19 cellular contexts compared by ENCODE assay signal in the genomic region with DNA sequence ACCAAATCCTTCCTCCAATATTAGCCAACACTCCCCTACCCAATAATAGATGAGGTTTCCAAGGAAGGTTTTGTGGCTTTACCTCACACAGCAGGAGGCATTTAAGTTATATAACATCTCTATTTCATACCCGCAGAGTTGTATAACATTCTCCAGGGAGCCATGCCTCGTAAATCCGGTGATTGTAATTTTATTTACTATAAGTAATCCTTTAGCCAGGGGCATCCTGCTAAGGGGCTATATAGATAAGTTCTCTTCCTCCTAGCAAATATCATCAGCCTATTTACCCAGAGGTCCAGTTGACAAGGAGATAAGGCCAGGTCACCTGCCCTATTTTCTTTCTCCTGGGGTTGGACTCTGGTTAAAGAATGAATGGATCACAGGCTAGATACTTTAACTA.
"Had no signal": no experiment of that assay in that cellular context is flagged by ENCODE, and none has a peak within 500 bp of the region (broad histone marks: within the 10 kb centered on the region; RNA-seq: fewer than 3 reads in every experiment).

No MANE protein-coding gene starts in this region.

- H3K4me1 ChIP-seq: esophagus squamous epithelium, gastroesophageal sphincter, psoas muscle, right lobe of liver, suprapubic skin, thyroid gland had no signal

- DNase-seq: esophagus squamous epithelium; foreskin fibroblast; hippocampal formation; mammary epithelial cell; naive thymus-derived CD8-positive, alpha-beta T cell; psoas muscle; retina; right lobe of liver; stimulated activated CD4-positive, alpha-beta T cell treated with anti-CD3 and anti-CD28 coated beads, Interleukin-4, amount 100 ng/mL, for 1 hour; stimulated activated CD8-positive, alpha-beta memory T cell treated with anti-CD3 and anti-CD28 coated beads, Interleukin-4, amount 100 ng/mL, for 48 hours; stimulated activated naive CD8-positive, alpha-beta T cell treated with anti-CD3 and anti-CD28 coated beads, Interleukin-15, Interleukin-2, amounts not matched to agents 100 U/mL and 50 U/mL, for 24 hours; thyroid gland had no signal

- H3K4me3 ChIP-seq: esophagus squamous epithelium, gastroesophageal sphincter, psoas muscle, right lobe of liver, suprapubic skin, thyroid gland had no signal

- H3K9me3 ChIP-seq: esophagus squamous epithelium, gastroesophageal sphincter, neutrophil, psoas muscle, right lobe of liver, suprapubic skin, thyroid gland had no signal

- H3K36me3 Mint-ChIP-seq: naive thymus-derived CD8-positive, alpha-beta T cell; stimulated activated effector memory CD8-positive, alpha-beta T cell treated with anti-CD3 and anti-CD28 coated beads, Interleukin-12 subunit alpha, Interleukin-12 subunit beta, amount 100 ng/mL, for 72 hours; type B pancreatic cell had no signal

- H3K9me3 Mint-ChIP-seq: type B pancreatic cell had no signal

- H3K27ac Mint-ChIP-seq: dendritic cell treated with granulocyte-macrophage colony-stimulating factor and Interleukin-4, amounts not matched to agents 40 ng/mL and 50 ng/mL, for 4 days; naive thymus-derived CD8-positive, alpha-beta T cell; stimulated activated effector memory CD8-positive, alpha-beta T cell treated with anti-CD3 and anti-CD28 coated beads, Interleukin-12 subunit alpha, Interleukin-12 subunit beta, amount 100 ng/mL, for 72 hours; type B pancreatic cell had no signal

- H3K27me3 ChIP-seq: esophagus squamous epithelium, gastroesophageal sphincter, neutrophil, right lobe of liver, suprapubic skin, thyroid gland had no signal

- ATAC-seq: gastroesophageal sphincter; left lobe of liver; naive thymus-derived CD8-positive, alpha-beta T cell; psoas muscle; right lobe of liver; stimulated activated effector memory CD8-positive, alpha-beta T cell treated with anti-CD3 and anti-CD28 coated beads, Interleukin-12 subunit alpha, Interleukin-12 subunit beta, amount 100 ng/mL, for 72 hours; stimulated activated naive CD8-positive, alpha-beta T cell treated with anti-CD3 and anti-CD28 coated beads, Interleukin-15, Interleukin-2, amounts not matched to agents 100 U/mL and 50 U/mL, for 24 hours had no signal

- H3K4me3 Mint-ChIP-seq: dendritic cell treated with granulocyte-macrophage colony-stimulating factor and Interleukin-4, amounts not matched to agents 40 ng/mL and 50 ng/mL, for 4 days; naive thymus-derived CD8-positive, alpha-beta T cell; stimulated activated effector memory CD8-positive, alpha-beta T cell treated with anti-CD3 and anti-CD28 coated beads, Interleukin-12 subunit alpha, Interleukin-12 subunit beta, amount 100 ng/mL, for 72 hours; type B pancreatic cell had no signal

- H3K36me3 ChIP-seq: esophagus squamous epithelium, gastroesophageal sphincter, neutrophil, right lobe of liver, suprapubic skin, thyroid gland had no signal

- H3K4me1 Mint-ChIP-seq: naive thymus-derived CD8-positive, alpha-beta T cell; stimulated activated effector memory CD8-positive, alpha-beta T cell treated with anti-CD3 and anti-CD28 coated beads, Interleukin-12 subunit alpha, Interleukin-12 subunit beta, amount 100 ng/mL, for 72 hours had no signal

- H3K27me3 Mint-ChIP-seq: dendritic cell treated with granulocyte-macrophage colony-stimulating factor and Interleukin-4, amounts not matched to agents 40 ng/mL and 50 ng/mL, for 4 days; naive thymus-derived CD8-positive, alpha-beta T cell; type B pancreatic cell had no signal
